In genomic region chr19:2154587-2155075, GRCh38 we compare ENCODE assay signal across 15 cellular contexts. TPM values are rescaled to one million over a fixed set of nuclear protein-coding genes. Genes with fewer than 3 reads are reported as not detected.
DNase-seq lines count a peak whose midpoint lies in the region; ATAC-seq and TF ChIP-seq lines count a peak whose summit lies in the region.
"Had no signal": no experiment of that assay in that cellular context is flagged by ENCODE, and none has a peak within 500 bp of the region (broad histone marks: within the 10 kb centered on the region; RNA-seq: fewer than 3 reads in every experiment).

No MANE protein-coding gene starts in this region.

- ATAC-seq in IMR-90 (ENCODE audit: low read depth) = no peak
- no peak for ATAC-seq in effector memory CD8-positive, alpha-beta T cell (replicated peaks)
- ATAC-seq: body of pancreas had no signal

- DNase-seq in A172 (ENCODE audit: low spot score) (peak; percentile 89), IMR-90 (peak; percentile 46), islet precursor cell (peak; percentile 84), activated gamma-delta T cell treated with Interleukin-2 at 50 U/mL for 16 hours (no peak)
- no peak for DNase-seq in stimulated activated CD4-positive, alpha-beta T cell treated with anti-CD3 and anti-CD28 coated beads, Interleukin-4, amount 100 ng/mL, for 1 hour
- no peak for DNase-seq in effector memory CD8-positive, alpha-beta T cell
- DNase-seq in activated CD4-positive, alpha-beta T cell treated with anti-CD3 and anti-CD28 coated beads, Interleukin-2, amount 50 U/mL, for 1 hour = no peak
- DNase-seq: activated B cell treated with CpG ODN at 0.5 μM for 24 hours, body of pancreas, naive B cell, NCI-H446 treated with DMSO at 0.1 percent for 48 hours, sigmoid colon, SJCRH30, tibial artery had no signal

- no peak overlapping the region for H2BK120ac ChIP-seq in IMR-90 (ENCODE audit: low read depth, low read length)

- H4K91ac ChIP-seq in IMR-90 (ENCODE audit: insufficient read depth, low read depth, low read length) = no peak overlapping the region

- POLR2A ChIA-PET in IMR-90 (lab: Charles Lee; ENCODE audit: unreplicated experiment) = no interaction called here

- H3K9me3 ChIP-seq in IMR-90 (ENCODE audit: control insufficient read depth, insufficient read depth, low read length) = no peaks in the 10 kb centered on the region
- H3K9me3 ChIP-seq: body of pancreas, sigmoid colon, SJCRH30, tibial artery had no signal

- peaks cover 8% of the 10 kb centered on the region; the same call in 1 of the 2 replicates for H3K9me1 ChIP-seq in IMR-90 (ENCODE audit: insufficient read depth, low read length)

- H3K4me3 ChIP-seq in IMR-90 (ENCODE audit: insufficient read depth, low read depth, low read length) = no peak overlapping the region
- H3K4me3 ChIP-seq: body of pancreas, sigmoid colon, SJCRH30, tibial artery had no signal

- no peak overlapping the region; the same call in 1 of the 2 replicates for H2AK5ac ChIP-seq in IMR-90 (ENCODE audit: low read depth, low read length)

- H3K23ac ChIP-seq in IMR-90 (ENCODE audit: low read depth, low read length) = no peak overlapping the region

- peaks cover 25% of the 10 kb centered on the region for H3K4me1 Mint-ChIP-seq in brain
- H3K4me1 Mint-ChIP-seq in effector memory CD8-positive, alpha-beta T cell (ENCODE audit: low read depth in 2 of 2) = peaks cover 13 to 18% of the 10 kb centered on the region in 2 donors

- intact Hi-C loops in IMR-90 (cut with micrococcal nuclease) = loop anchor here (5.0 kb wide), 2 partner anchors 118 to 137 kb away; partner anchors contain the start of gene BTBD2

- CTCF ChIA-PET in IMR-90 (lab: Yijun Ruan, JAX) = no interaction called here

- no peak overlapping the region for H3K56ac ChIP-seq in IMR-90 (ENCODE audit: extremely low read depth, insufficient read depth, low read length)

- H3K4me2 ChIP-seq in IMR-90 (ENCODE audit: low read depth, low read length) = no peak overlapping the region

- H3K9ac ChIP-seq in IMR-90 (ENCODE audit: low read depth, low read length) = peak overlapping the region; percentile 35; the same call in 1 of the 2 replicates

- H3K79me1 ChIP-seq in IMR-90 (ENCODE audit: low read depth in 1 of 2, low read length in 2 of 2) = peaks cover 0 to 13% of the 10 kb centered on the region in 2 experiments; a peak in 2 of 4 replicates

- H3K36me3 ChIP-seq in IMR-90 (ENCODE audit: control insufficient read depth, insufficient read depth, low read length) = peaks cover 3% of the 10 kb centered on the region; the same call in 1 of the 2 replicates
- H3K36me3 ChIP-seq: sigmoid colon, SJCRH30, tibial artery had no signal

- 60% methylated on average over 2 of the region's 10 CpGs; no CpG with 5 or more reads in 1 of the 2 experiments for WGBS in IMR-90 (ENCODE audit: extremely low coverage in 2 of 2, insufficient read length in 1 of 2), 2 experiments

- TF ChIP-seq CTCF in IMR-90 (conservative IDR thresholded peaks at IDR 0.05; ENCODE audit: low read depth, low read length) = no peak
- no peak for TF ChIP-seq CTCF in brain (conservative IDR thresholded peaks at IDR 0.05)

- no peak overlapping the region for H4K5ac ChIP-seq in IMR-90 (ENCODE audit: low read depth, low read length)

- H4K8ac ChIP-seq in IMR-90 (ENCODE audit: low read depth in 2 of 2, low read length in 2 of 2) = 0 out of 4 replicates have a peak overlapping the region, but pooled peaks of 1 of the 2 experiments have one; percentile 37

- peaks cover 7% of the 10 kb centered on the region for H3K4me1 ChIP-seq in IMR-90 (ENCODE audit: control insufficient read depth, insufficient read depth, low read length)

- H3K36me3 Mint-ChIP-seq in brain = peaks cover 3% of the 10 kb centered on the region
- peaks cover 16% of the 10 kb centered on the region for H3K36me3 Mint-ChIP-seq in effector memory CD8-positive, alpha-beta T cell (ENCODE audit: insufficient read depth)
- H3K36me3 Mint-ChIP-seq: naive B cell had no signal

- no peak overlapping the region for H2BK15ac ChIP-seq in IMR-90 (ENCODE audit: low read depth, low read length)

- H3K14ac ChIP-seq in IMR-90 (replicated peaks; ENCODE audit: low read depth, low read length) = no peak overlapping the region

- dilution Hi-C loops in IMR-90 (cut with HindIII; ENCODE audit: low sequenced_read_pairs, unreplicated experiment) = no loop called here

- peak overlapping the region in 1 of 5 experiments; percentile 63 for H3K4me3 Mint-ChIP-seq in brain
- H3K4me3 Mint-ChIP-seq in effector memory CD8-positive, alpha-beta T cell = no peak overlapping the region
- H3K4me3 Mint-ChIP-seq: activated B cell treated with CpG ODN at 0.5 μM for 24 hours, naive B cell had no signal

- no peak overlapping the region for H3K18ac ChIP-seq in IMR-90 (ENCODE audit: low read depth, low read length)

- no peak for TF ChIP-seq RAD21 in IMR-90 (IDR thresholded peaks at IDR 0.05; ENCODE audit: low read length)

- no peak overlapping the region for H3K4ac ChIP-seq in IMR-90 (ENCODE audit: low read depth, low read length)

- no peak overlapping the region for H2AK9ac ChIP-seq in IMR-90 (replicated peaks; ENCODE audit: low read depth, low read length, poor library complexity)

- no peak overlapping the region for H2BK20ac ChIP-seq in IMR-90 (ENCODE audit: low read depth, low read length)

- TF ChIP-seq POLR2A in IMR-90 (IDR thresholded peaks at IDR 0.05; ENCODE audit: low read depth, low read length) = no peak

- H3K27ac Mint-ChIP-seq in brain = peak overlapping the region; percentile 51 to 79 (median 65)
- no peak overlapping the region for H3K27ac Mint-ChIP-seq in effector memory CD8-positive, alpha-beta T cell
- H3K27ac Mint-ChIP-seq: activated B cell treated with CpG ODN at 0.5 μM for 24 hours had no signal

- BruUV-seq in IMR-90 (replicated peaks; lab: Mats Ljungman, UMichigan) = no TSS peak

- H2BK5ac ChIP-seq in IMR-90 (ENCODE audit: low read depth, low read length, poor library complexity, severe bottlenecking) = no peak overlapping the region

- in situ Hi-C loops in IMR-90 (cut with MboI; ENCODE audit: low sequenced_read_pairs) = loop anchor here (10.0 kb wide), 2 partner anchors 160 to 240 kb away; no protein-coding TSS in a partner anchor

- H2AFZ ChIP-seq in IMR-90 (replicated peaks; ENCODE audit: low read length, poor library complexity) = peak overlapping the region; percentile 59

- no peak overlapping the region for H3K27ac ChIP-seq in IMR-90 (ENCODE audit: insufficient read depth, low read length)
- H3K27ac ChIP-seq: body of pancreas, sigmoid colon, SJCRH30, tibial artery had no signal

- H3K27me3 Mint-ChIP-seq in brain = peaks cover 3% of the 10 kb centered on the region
- H3K27me3 Mint-ChIP-seq in effector memory CD8-positive, alpha-beta T cell = no peaks in the 10 kb centered on the region
- H3K27me3 Mint-ChIP-seq: activated B cell treated with CpG ODN at 0.5 μM for 24 hours, naive B cell had no signal

- H3K9me3 Mint-ChIP-seq in brain = peaks cover 0 to 2% (median 0%) of the 10 kb centered on the region in 5 experiments
- no peaks in the 10 kb centered on the region for H3K9me3 Mint-ChIP-seq in effector memory CD8-positive, alpha-beta T cell
- H3K9me3 Mint-ChIP-seq: activated B cell treated with CpG ODN at 0.5 μM for 24 hours, naive B cell had no signal

- peaks cover 13% of the 10 kb centered on the region for H4K20me1 ChIP-seq in IMR-90 (ENCODE audit: insufficient read depth, low read length)

- H3K27me3 ChIP-seq in IMR-90 (ENCODE audit: control insufficient read depth, insufficient read depth, low read length) = no peaks in the 10 kb centered on the region
- H3K27me3 ChIP-seq: body of pancreas, sigmoid colon, SJCRH30, tibial artery had no signal

TF ChIP-seq in IMR-90, 13 proteins besides CTCF, POLR2A, EP300 and RAD21 (continues in another document):
- TF ChIP-seq MAFK (IDR thresholded peaks at IDR 0.05; ENCODE audit: low read depth, low read length) (no peak), NFE2L2 (IDR thresholded peaks at IDR 0.05; ENCODE audit: low read depth, low read length) (no peak), RFX5 (IDR thresholded peaks at IDR 0.05; ENCODE audit: low read depth, low read length) (no peak), RCOR1 (IDR thresholded peaks at IDR 0.05; ENCODE audit: insufficient replicate concordance, low read length) (no peak), BHLHE40 (IDR thresholded peaks at IDR 0.05; ENCODE audit: low read depth, low read length) (no peak), MAZ (IDR thresholded peaks at IDR 0.05; ENCODE audit: borderline replicate concordance, low read depth, low read length) (no peak), CHD1 (IDR thresholded peaks at IDR 0.05; ENCODE audit: low read depth, low read length) (no peak), SMC3 (IDR thresholded peaks at IDR 0.05; ENCODE audit: low read depth, low read length) (no peak)

RNA-seq across cellular contexts. Expression of gene AP3D1, which starts 3.3 kb away (rescaled TPM):
- 167 and 176 TPM in 2 replicates for total RNA-seq in A172 (2014; rRNA removed; shearing (Covaris generic))
- total RNA-seq in IMR-90 (2012; rRNA removed) = 75.3 and 76.1 TPM in 2 replicates
- polyA plus RNA-seq in IMR-90 (2012; rRNA removed) = 129 and 132 TPM in 2 replicates
- 112 and 149 TPM in 2 replicates for polyA plus RNA-seq in IMR-90 (2012; cell fraction: cytosol; rRNA removed)
- polyA plus RNA-seq in IMR-90 (2012; cell fraction: nucleus; rRNA removed; ENCODE audit: low replicate concordance) = 165 and 397 TPM in 2 replicates
- 150 TPM for polyA plus RNA-seq in brain (ENCODE audit: insufficient read depth, low read depth, low replicate concordance)

RNA-seq across cellular contexts. Expression of gene DOT1L, which starts 9.1 kb away (rescaled TPM):
- total RNA-seq in A172 (2014; rRNA removed; shearing (Covaris generic)) = 6.5 and 6.8 TPM in 2 replicates
- total RNA-seq in IMR-90 (2012; rRNA removed) = 2.5 TPM in 2 replicates
- polyA plus RNA-seq in IMR-90 (2012; rRNA removed) (12.6 and 22.0 TPM in 2 replicates), brain (ENCODE audit: insufficient read depth, low read depth, low replicate concordance) (23.7 TPM)
- polyA plus RNA-seq in IMR-90 (2012; cell fraction: cytosol; rRNA removed) = 10.1 and 10.4 TPM in 2 replicates
- polyA plus RNA-seq in IMR-90 (2012; cell fraction: nucleus; rRNA removed; ENCODE audit: low replicate concordance) = 43.0 and 136 TPM in 2 replicates

RNA-seq across cellular contexts. Expression of gene IZUMO4, which starts 57.9 kb away (rescaled TPM):
- 2.7 and 2.8 TPM in 2 replicates for total RNA-seq in A172 (2014; rRNA removed; shearing (Covaris generic))
- 0.56 and 0.72 TPM in 2 replicates for total RNA-seq in IMR-90 (2012; rRNA removed)
- 2.8 and 3.4 TPM in 2 replicates for polyA plus RNA-seq in IMR-90 (2012; rRNA removed)
- 0.37 and 1.5 TPM in 2 replicates for polyA plus RNA-seq in IMR-90 (2012; cell fraction: cytosol; rRNA removed)
- polyA plus RNA-seq in IMR-90 (2012; cell fraction: nucleus; rRNA removed; ENCODE audit: low replicate concordance) = 19.5 and 47.8 TPM in 2 replicates
- polyA plus RNA-seq in brain (ENCODE audit: insufficient read depth, low read depth, low replicate concordance) = 11.8 TPM

RNA-seq across cellular contexts. Expression of gene MOB3A, which starts 58.5 kb away (rescaled TPM):
- total RNA-seq in A172 (2014; rRNA removed; shearing (Covaris generic)) = 17.4 and 21.5 TPM in 2 replicates
- total RNA-seq in IMR-90 (2012; rRNA removed) = 8.9 and 9.3 TPM in 2 replicates
- polyA plus RNA-seq in IMR-90 (2012; rRNA removed) = 26.5 and 28.8 TPM in 2 replicates
- 20.4 and 29.9 TPM in 2 replicates for polyA plus RNA-seq in IMR-90 (2012; cell fraction: cytosol; rRNA removed)
- 15.3 and 28.7 TPM in 2 replicates for polyA plus RNA-seq in IMR-90 (2012; cell fraction: nucleus; rRNA removed; ENCODE audit: low replicate concordance)
- 40.1 TPM for polyA plus RNA-seq in brain (ENCODE audit: insufficient read depth, low read depth, low replicate concordance)

Comparison
In these comparisons a context has a peak if more than half of its experiments do, and no peak if none do; other contexts are left out.
1. DNase-seq: peak in A172 (single experiment), IMR-90 (single experiment) and islet precursor cell (single experiment); none in stimulated activated CD4-positive, alpha-beta T cell treated with anti-CD3 and anti-CD28 coated beads, Interleukin-4, amount 100 ng/mL, for 1 hour (single experiment), effector memory CD8-positive, alpha-beta T cell (0 of 3), activated gamma-delta T cell treated with Interleukin-2 at 50 U/mL for 16 hours (single experiment) and activated CD4-positive, alpha-beta T cell treated with anti-CD3 and anti-CD28 coated beads, Interleukin-2, amount 50 U/mL, for 1 hour (single experiment).
2. H3K27ac Mint-ChIP-seq: peak in brain (5 of 5); none in effector memory CD8-positive, alpha-beta T cell (0 of 2).